Comparison of ENCODE assay signal across 1 cellular context in the genomic region with DNA sequence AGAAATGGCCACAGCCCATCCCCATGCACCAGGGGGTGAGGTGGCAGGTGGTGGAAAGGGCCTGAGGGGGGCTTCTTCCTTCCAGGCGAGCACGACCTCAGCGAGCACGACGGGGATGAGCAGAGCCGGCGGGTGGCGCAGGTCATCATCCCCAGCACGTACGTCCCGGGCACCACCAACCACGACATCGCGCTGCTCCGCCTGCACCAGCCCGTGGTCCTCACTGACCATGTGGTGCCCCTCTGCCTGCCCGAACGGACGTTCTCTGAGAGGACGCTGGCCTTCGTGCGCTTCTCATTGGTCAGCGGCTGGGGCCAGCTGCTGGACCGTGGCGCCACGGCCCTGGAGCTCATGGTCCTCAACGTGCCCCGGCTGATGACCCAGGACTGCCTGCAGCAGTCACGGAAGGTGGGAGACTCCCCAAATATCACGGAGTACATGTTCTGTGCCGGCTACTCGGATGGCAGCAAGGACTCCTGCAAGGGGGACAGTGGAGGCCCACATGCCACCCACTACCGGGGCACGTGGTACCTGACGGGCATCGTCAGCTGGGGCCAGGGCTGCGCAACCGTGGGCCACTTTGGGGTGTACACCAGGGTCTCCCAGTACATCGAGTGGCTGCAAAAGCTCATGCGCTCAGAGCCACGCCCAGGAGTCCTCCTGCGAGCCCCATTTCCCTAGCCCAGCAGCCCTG.
TF ChIP-seq lines count a peak whose summit lies in the region.

No MANE protein-coding gene starts in this region.

TF ChIP-seq in HepG2, 621 proteins besides CTCF, POLR2A, EP300 and RAD21:
- no peak for TF ChIP-seq ATAD3A (CRISPR knock-in tag; IDR thresholded peaks at IDR 0.05)
- no peak for TF ChIP-seq KDM6A (CRISPR knock-in tag; IDR thresholded peaks at IDR 0.05; ENCODE audit: low read depth)
- TF ChIP-seq PPARG (CRISPR knock-in tag; conservative IDR thresholded peaks at IDR 0.05), result no peak
- TF ChIP-seq ZNF780A (CRISPR knock-in tag; IDR thresholded peaks at IDR 0.05), result no peak
- no peak for TF ChIP-seq MED1 (CRISPR knock-in tag; IDR thresholded peaks at IDR 0.05)
- TF ChIP-seq, protein P1, sequence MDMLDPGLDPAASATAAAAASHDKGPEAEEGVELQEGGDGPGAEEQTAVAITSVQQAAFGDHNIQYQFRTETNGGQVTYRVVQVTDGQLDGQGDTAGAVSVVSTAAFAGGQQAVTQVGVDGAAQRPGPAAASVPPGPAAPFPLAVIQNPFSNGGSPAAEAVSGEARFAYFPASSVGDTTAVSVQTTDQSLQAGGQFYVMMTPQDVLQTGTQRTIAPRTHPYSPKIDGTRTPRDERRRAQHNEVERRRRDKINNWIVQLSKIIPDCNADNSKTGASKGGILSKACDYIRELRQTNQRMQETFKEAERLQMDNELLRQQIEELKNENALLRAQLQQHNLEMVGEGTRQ (IDR thresholded peaks at IDR 0.05; ENCODE audit: low read depth, low read length), result no peak
- TF ChIP-seq, protein P1 (CRISPR knock-in tag; IDR thresholded peaks at IDR 0.05; ENCODE audit: borderline replicate concordance), result no peak
- no peak for TF ChIP-seq KLF9 (CRISPR knock-in tag; IDR thresholded peaks at IDR 0.05; ENCODE audit: low read depth)
- no peak for TF ChIP-seq ZNF720 (CRISPR knock-in tag; IDR thresholded peaks at IDR 0.05)
- no peak for TF ChIP-seq ZNF577 (CRISPR knock-in tag; IDR thresholded peaks at IDR 0.05; ENCODE audit: borderline replicate concordance, low read depth)
- no peak for TF ChIP-seq NFYB (CRISPR knock-in tag; IDR thresholded peaks at IDR 0.05)
- TF ChIP-seq ZBTB46 (CRISPR knock-in tag; IDR thresholded peaks at IDR 0.05; ENCODE audit: borderline replicate concordance), result no peak
- TF ChIP-seq KAT8 (CRISPR knock-in tag; IDR thresholded peaks at IDR 0.05), result no peak
- TF ChIP-seq ZNF766 (CRISPR knock-in tag; IDR thresholded peaks at IDR 0.05; ENCODE audit: borderline replicate concordance), result no peak
- no peak for TF ChIP-seq CC2D1A (CRISPR knock-in tag; IDR thresholded peaks at IDR 0.05)
